1 cellular context compared by ENCODE assay signal in the genomic region with DNA sequence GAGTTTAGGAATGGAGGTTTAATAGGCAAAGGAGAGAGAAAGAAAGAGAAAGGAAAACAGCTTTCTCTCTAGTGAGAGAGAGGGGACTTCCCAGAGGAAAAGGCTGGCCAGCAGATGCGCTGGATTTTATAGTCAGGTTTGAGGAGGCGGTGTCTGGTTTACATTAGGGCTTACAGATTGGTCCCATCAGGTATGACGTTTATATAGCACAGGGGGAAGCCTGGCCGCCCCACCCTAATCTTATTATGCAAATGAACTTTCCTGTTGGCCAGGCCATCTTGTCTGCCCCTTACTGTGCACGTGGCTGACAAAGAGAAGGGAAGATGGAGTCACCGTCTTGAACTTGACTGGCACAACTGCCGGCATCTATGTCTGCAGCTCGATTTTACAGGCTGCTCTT.
TF ChIP-seq lines count a peak whose summit lies in the region.

No MANE protein-coding gene starts in this region.

TF ChIP-seq in SK-N-SH treated with all-trans-retinoic acid at 6 μM for 48 hours, 23 proteins besides CTCF, POLR2A, EP300 and RAD21 (continued from another document):
- TF ChIP-seq SNAI2 (CRISPR knock-in tag; IDR thresholded peaks at IDR 0.05), result no peak
TF ChIP-seq in SK-N-SH treated with all-trans-retinoic acid at 6 μM for 48 hours: peak in this region for 0.
